In genomic region chr1:89802036-89802435, GRCh38 we compare ENCODE assay signal across 1 cellular context.
TF ChIP-seq lines count a peak whose summit lies in the region.

No MANE protein-coding gene starts in this region.

TF ChIP-seq in GM23338, 12 proteins besides CTCF, POLR2A, EP300 and RAD21 (continued from another document):
- TF ChIP-seq, protein P1, sequence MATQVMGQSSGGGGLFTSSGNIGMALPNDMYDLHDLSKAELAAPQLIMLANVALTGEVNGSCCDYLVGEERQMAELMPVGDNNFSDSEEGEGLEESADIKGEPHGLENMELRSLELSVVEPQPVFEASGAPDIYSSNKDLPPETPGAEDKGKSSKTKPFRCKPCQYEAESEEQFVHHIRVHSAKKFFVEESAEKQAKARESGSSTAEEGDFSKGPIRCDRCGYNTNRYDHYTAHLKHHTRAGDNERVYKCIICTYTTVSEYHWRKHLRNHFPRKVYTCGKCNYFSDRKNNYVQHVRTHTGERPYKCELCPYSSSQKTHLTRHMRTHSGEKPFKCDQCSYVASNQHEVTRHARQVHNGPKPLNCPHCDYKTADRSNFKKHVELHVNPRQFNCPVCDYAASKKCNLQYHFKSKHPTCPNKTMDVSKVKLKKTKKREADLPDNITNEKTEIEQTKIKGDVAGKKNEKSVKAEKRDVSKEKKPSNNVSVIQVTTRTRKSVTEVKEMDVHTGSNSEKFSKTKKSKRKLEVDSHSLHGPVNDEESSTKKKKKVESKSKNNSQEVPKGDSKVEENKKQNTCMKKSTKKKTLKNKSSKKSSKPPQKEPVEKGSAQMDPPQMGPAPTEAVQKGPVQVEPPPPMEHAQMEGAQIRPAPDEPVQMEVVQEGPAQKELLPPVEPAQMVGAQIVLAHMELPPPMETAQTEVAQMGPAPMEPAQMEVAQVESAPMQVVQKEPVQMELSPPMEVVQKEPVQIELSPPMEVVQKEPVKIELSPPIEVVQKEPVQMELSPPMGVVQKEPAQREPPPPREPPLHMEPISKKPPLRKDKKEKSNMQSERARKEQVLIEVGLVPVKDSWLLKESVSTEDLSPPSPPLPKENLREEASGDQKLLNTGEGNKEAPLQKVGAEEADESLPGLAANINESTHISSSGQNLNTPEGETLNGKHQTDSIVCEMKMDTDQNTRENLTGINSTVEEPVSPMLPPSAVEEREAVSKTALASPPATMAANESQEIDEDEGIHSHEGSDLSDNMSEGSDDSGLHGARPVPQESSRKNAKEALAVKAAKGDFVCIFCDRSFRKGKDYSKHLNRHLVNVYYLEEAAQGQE (IDR thresholded peaks at IDR 0.05; ENCODE audit: unreplicated experiment): no peak
